ENCODE assay signal across 8 cellular contexts in the genomic region with DNA sequence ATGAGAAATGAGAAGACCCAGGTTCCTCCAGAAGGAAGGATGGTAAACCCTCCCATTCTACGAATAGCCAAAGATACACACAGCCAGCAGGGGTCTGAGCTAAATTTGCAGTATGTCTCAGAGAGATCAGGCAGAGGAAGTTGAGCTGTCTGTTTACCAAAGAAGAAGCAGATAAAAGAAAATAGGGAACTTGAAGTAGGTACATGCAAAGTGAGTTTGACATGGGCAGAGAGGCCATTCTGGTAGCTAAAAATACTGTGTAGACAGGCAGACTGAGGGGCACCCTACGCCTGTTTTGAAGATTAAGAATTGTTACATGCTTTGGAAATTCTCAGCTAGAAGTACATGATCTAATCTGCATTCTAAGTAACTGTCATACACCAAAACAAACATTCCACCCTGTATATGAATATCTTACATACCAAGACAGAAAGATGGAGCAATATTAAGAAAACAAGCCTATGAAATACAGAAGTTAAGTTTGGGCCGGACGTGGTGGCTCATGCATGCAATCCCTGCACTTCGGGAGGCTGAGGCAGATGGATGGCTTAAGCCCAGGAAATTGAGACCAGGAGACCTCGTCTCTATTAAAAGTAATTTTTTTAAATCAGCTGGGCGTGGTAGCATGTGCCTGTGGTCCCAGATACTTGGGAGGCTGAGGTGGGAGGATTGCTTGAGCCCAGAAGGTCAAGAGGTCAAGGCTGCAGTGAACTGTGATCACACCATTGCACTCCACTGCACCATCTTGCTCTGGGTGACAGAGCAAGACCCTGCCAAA.
A peak's percentile ranks its signal among the peaks of the same experiment; 100 is the strongest.
DNase-seq lines count a peak whose midpoint lies in the region; ATAC-seq and TF ChIP-seq lines count a peak whose summit lies in the region.

No MANE protein-coding gene starts in this region.

- peak; percentile 44 for TF ChIP-seq CTCF in OCI-LY1 (IDR thresholded peaks at IDR 0.05; ENCODE audit: low read length)
- no peak for TF ChIP-seq CTCF in lower leg skin (IDR thresholded peaks at IDR 0.05)

- peak overlapping the region; percentile 39 for H3K4me3 ChIP-seq in OCI-LY1 (ENCODE audit: low read depth, low read length, poor library complexity, severe bottlenecking)
- H3K4me3 ChIP-seq in aorta (ENCODE audit: low read length in 2 of 2), result no peak overlapping the region
- no peak overlapping the region for H3K4me3 ChIP-seq in lower leg skin (ENCODE audit: low read depth, poor library complexity, severe bottlenecking)

- H3K9me3 ChIP-seq in OCI-LY1 (ENCODE audit: low read length), result 0 out of 2 replicates have a peak, but pooled peaks cover 4% of the 10 kb centered on the region
- no peaks in the 10 kb centered on the region for H3K9me3 ChIP-seq in aorta (ENCODE audit: control insufficient read depth, low read length)

- WGBS in aorta, 2 donors, result 10 to 14% methylated on average over 7 of the region's 7 CpGs
- WGBS in lower leg skin, 2 donors, result 75% methylated on average over 7 of the region's 7 CpGs

- H2AFZ ChIP-seq in OCI-LY1 (ENCODE audit: low read length), result no peak overlapping the region

- H3K4me1 Mint-ChIP-seq in activated T-cell treated with anti-CD3 and anti-CD28 coated beads, Interleukin-2, amount 50 U/mL, for 24 hours (ENCODE audit: low read depth), result peaks cover 88% of the 10 kb centered on the region

- DNase-seq in activated T-cell treated with anti-CD3 and anti-CD28 coated beads, Interleukin-2, amount 50 U/mL, for 24 hours, result no peak
- no peak for DNase-seq in activated T-cell treated with anti-CD3 and anti-CD28 coated beads for 4 hours
- peak; percentile 49 to 65 for DNase-seq in aorta
- DNase-seq in NCI-H146 (lab: John Stamatoyannopoulos, UW), result no peak
- no peak for DNase-seq in lower leg skin (ENCODE audit: low spot score in 2 of 2)

- ATAC-seq in HG02840 (IDR thresholded peaks at IDR 0.05; ENCODE audit: low FRiP score, unreplicated experiment) (peak; percentile 74), esophagus mucosa (peak; percentile 73), aorta (ENCODE audit: low FRiP score) (peak; percentile 29)

- H3K27me3 ChIP-seq in OCI-LY1 (ENCODE audit: insufficient read depth, low read length) (no peaks in the 10 kb centered on the region), aorta (ENCODE audit: control insufficient read depth in 1 of 2, insufficient read depth in 2 of 2, low read length in 1 of 2) (no peaks in the 10 kb centered on the region)

- H3K9me2 ChIP-seq in OCI-LY1 (ENCODE audit: low read depth, low read length), result no peaks in the 10 kb centered on the region

- H3K27me3 Mint-ChIP-seq in activated T-cell treated with anti-CD3 and anti-CD28 coated beads, Interleukin-2, amount 50 U/mL, for 24 hours, result no peaks in the 10 kb centered on the region

- H3K36me3 Mint-ChIP-seq in activated T-cell treated with anti-CD3 and anti-CD28 coated beads, Interleukin-2, amount 50 U/mL, for 24 hours (ENCODE audit: low read depth), result peaks cover 41% of the 10 kb centered on the region

- peaks cover 68% of the 10 kb centered on the region for H3K4me1 ChIP-seq in OCI-LY1 (ENCODE audit: insufficient read depth, low read length, severe bottlenecking)
- peaks cover 6 to 8% of the 10 kb centered on the region in 2 donors for H3K4me1 ChIP-seq in aorta (ENCODE audit: control insufficient read depth in 1 of 2, insufficient read depth in 2 of 2, low read length in 2 of 2)

- H3K36me3 ChIP-seq in OCI-LY1 (ENCODE audit: insufficient read depth, low read length) (peaks cover 10% of the 10 kb centered on the region), aorta (ENCODE audit: control insufficient read depth in 1 of 2, insufficient read depth in 2 of 2, low read length in 1 of 2) (no peaks in the 10 kb centered on the region)

- H4K20me1 ChIP-seq in OCI-LY1 (ENCODE audit: insufficient read depth, low read length), result no peaks in the 10 kb centered on the region

- no peak for TF ChIP-seq POLR2A in lower leg skin (IDR thresholded peaks at IDR 0.05)

- peaks cover 8% of the 10 kb centered on the region; the same call in 1 of the 2 replicates for H3F3A ChIP-seq in OCI-LY1 (ENCODE audit: insufficient read depth, low read length)

- H3K9me3 Mint-ChIP-seq in activated T-cell treated with anti-CD3 and anti-CD28 coated beads, Interleukin-2, amount 50 U/mL, for 24 hours, result peaks cover 5% of the 10 kb centered on the region

- intact Hi-C loops in aorta (cut with DNase I), result no loop called here
- intact Hi-C loops in lower leg skin (cut with DNase I; ENCODE audit: low total_unique reads), result no loop called here

- peak overlapping the region; percentile 93 for H3K27ac Mint-ChIP-seq in activated T-cell treated with anti-CD3 and anti-CD28 coated beads, Interleukin-2, amount 50 U/mL, for 24 hours

- 0 out of 2 replicates have a peak, but pooled peaks cover 4% of the 10 kb centered on the region for H3K79me2 ChIP-seq in OCI-LY1 (ENCODE audit: insufficient read depth, low read length)

- peak overlapping the region; percentile 69 for H3K9ac ChIP-seq in OCI-LY1 (ENCODE audit: low read length)

- H3K27ac ChIP-seq in OCI-LY1 (ENCODE audit: low read depth, low read length, poor library complexity, severe bottlenecking), result peak overlapping the region; percentile 100
- peak overlapping the region in 1 of 2 donors; percentile 77 for H3K27ac ChIP-seq in aorta (ENCODE audit: low read depth in 1 of 2, low read length in 2 of 2)

- peak overlapping the region; percentile 27 for H3K4me3 Mint-ChIP-seq in activated T-cell treated with anti-CD3 and anti-CD28 coated beads, Interleukin-2, amount 50 U/mL, for 24 hours

- peak overlapping the region; percentile 69 for H3K4me2 ChIP-seq in OCI-LY1 (ENCODE audit: low read length)

Comparison
In these comparisons a context has a peak if more than half of its experiments do, and no peak if none do; other contexts are left out.
1. DNase-seq: peak in aorta (2 of 2); none in activated T-cell treated with anti-CD3 and anti-CD28 coated beads, Interleukin-2, amount 50 U/mL, for 24 hours (single experiment), activated T-cell treated with anti-CD3 and anti-CD28 coated beads for 4 hours (single experiment), NCI-H146 (single experiment) and lower leg skin (0 of 2).
2. Peak in every context shown above with its lines, with median percentiles within 50 percentile points of each other: ATAC-seq.